Comparison of ENCODE assay signal across 7 cellular contexts in genomic region chr3:15186453-15187164, GRCh38. TPM values are rescaled to one million over a fixed set of nuclear protein-coding genes. Genes with fewer than 3 reads are reported as not detected.
DNase-seq lines count a peak whose midpoint lies in the region; ATAC-seq and TF ChIP-seq lines count a peak whose summit lies in the region.
"Not testable (repeated sequence)": the region's sequence is repeated elsewhere in the genome, so short reads cannot be mapped to it uniquely, and the experiment has no call there.

No MANE protein-coding gene starts in this region.

- not testable (repeated sequence) for H3K79me2 ChIP-seq in PC-9 (ENCODE audit: low read depth)

- H3F3A ChIP-seq in PC-9 (ENCODE audit: insufficient read depth, low read depth), result not testable (repeated sequence)

- intact Hi-C loops in PC-9 (cut with micrococcal nuclease; ENCODE audit: unreplicated experiment), result not testable (repeated sequence)

- not testable (repeated sequence) for H3K9me2 ChIP-seq in PC-9 (ENCODE audit: insufficient read depth)

- H3K9me3 ChIP-seq in HEK293 (ENCODE audit: control insufficient read depth, insufficient read depth, low read depth, low read length); PC-9 (ENCODE audit: insufficient read depth, low read depth); mucosa of rectum (ENCODE audit: control insufficient read depth in 2 of 2, low read length in 2 of 2): not testable (repeated sequence)

- not testable (repeated sequence) for H3K27ac ChIP-seq in HEK293 (ENCODE audit: extremely low read depth, low read depth, low read length); PC-9; mucosa of rectum (ENCODE audit: low read depth in 2 of 2, low read length in 2 of 2)

- H3K9me3 Mint-ChIP-seq in WTC11, result not testable (repeated sequence)

- H3K27ac Mint-ChIP-seq in WTC11, result not testable (repeated sequence)

- H3K4me3 ChIP-seq in HEK293 (ENCODE audit: low read depth, low read length); PC-9: not testable (repeated sequence)
- H3K4me3 ChIP-seq in mucosa of rectum (ENCODE audit: low read length in 2 of 2), result peak overlapping the region; percentile 48 to 50

- CTCF ChIA-PET in HEK293 (lab: Yijun Ruan, JAX), result interaction anchor here (2.6 kb wide), 1 partner anchor 16 kb away, joined by 7 read pairs; no protein-coding TSS in a partner anchor
- CTCF ChIA-PET in PC-9 (lab: Charles Lee); WTC11 (lab: Charles Lee): not testable (repeated sequence)

- H3K9ac ChIP-seq in mucosa of rectum (ENCODE audit: low read depth in 1 of 2, low read length in 2 of 2), result not testable (repeated sequence)

- H3K4me3 Mint-ChIP-seq in WTC11, result peak overlapping the region; percentile 37

- ATAC-seq in WTC11, result not testable (repeated sequence)

- not testable (repeated sequence) for H3K27me3 Mint-ChIP-seq in WTC11 (ENCODE audit: low read depth)

- H2AFZ ChIP-seq in PC-9, result not testable (repeated sequence)

- peak; percentile 2 for DNase-seq in COLO668 (lab: John Stamatoyannopoulos, UW; ENCODE audit: unreplicated experiment)
- DNase-seq in NCI-H1417 (lab: John Stamatoyannopoulos, UW), result peak in 2 of 3 experiments; percentile 9 to 53
- peak; percentile 6 for DNase-seq in NCI-H69 (lab: John Stamatoyannopoulos, UW)
- not testable (repeated sequence) for DNase-seq in PC-9; WTC11 (ENCODE audit: low spot score)

- BruUV-seq in PC-9 (replicated peaks; lab: Mats Ljungman, UMichigan), result not testable (repeated sequence)

- not testable (repeated sequence) for H3K27me3 ChIP-seq in PC-9 (ENCODE audit: insufficient read depth, low read depth); mucosa of rectum (ENCODE audit: control insufficient read depth in 2 of 2, insufficient read depth in 2 of 2, low read length in 2 of 2)

- H3K4me2 ChIP-seq in PC-9, result 0 out of 2 replicates have a peak overlapping the region, but pooled peaks have one; percentile 46

- not testable (repeated sequence) for H3K36me3 ChIP-seq in HEK293 (ENCODE audit: control insufficient read depth in 2 of 2, insufficient read depth in 1 of 2, low read length in 2 of 2); PC-9 (ENCODE audit: low read depth); mucosa of rectum (ENCODE audit: control insufficient read depth in 2 of 2, insufficient read depth in 2 of 2, low read length in 2 of 2)

- H3K4me1 ChIP-seq in HEK293 (ENCODE audit: control insufficient read depth, insufficient read depth, low read length); PC-9 (replicated peaks; ENCODE audit: insufficient read depth); mucosa of rectum (ENCODE audit: control insufficient read depth in 2 of 2, insufficient read depth in 2 of 2, low read length in 2 of 2): not testable (repeated sequence)

- not testable (repeated sequence) for H3K36me3 Mint-ChIP-seq in WTC11

- peaks cover 15% of the 10 kb centered on the region for H3K4me1 Mint-ChIP-seq in WTC11

- not testable (repeated sequence) for TF ChIP-seq CTCF in HEK293 (tag by site-specific recombination; IDR thresholded peaks at IDR 0.05); PC-9 (conservative IDR thresholded peaks at IDR 0.05); WTC11 (IDR thresholded peaks at IDR 0.05)

- H4K20me1 ChIP-seq in PC-9 (ENCODE audit: insufficient read depth), result not testable (repeated sequence)

- POLR2A ChIA-PET in HEK293 (lab: Yijun Ruan, JAX); PC-9 (lab: Charles Lee; ENCODE audit: unreplicated experiment); WTC11 (lab: Charles Lee): not testable (repeated sequence)

TF ChIP-seq in HEK293, 187 proteins besides CTCF, POLR2A, EP300 and RAD21:
- 0 out of 2 replicates have a peak, but pooled peaks have one; percentile 33 for TF ChIP-seq ZBTB17 (tag by site-specific recombination; IDR thresholded peaks at IDR 0.05)
- TF ChIP-seq ZFHX2 (tag by site-specific recombination; conservative IDR thresholded peaks at IDR 0.05), result peak; percentile 18; the same call in 1 of the 2 replicates
- TF ChIP-seq ZNF335 (tag by site-specific recombination; conservative IDR thresholded peaks at IDR 0.05), result peak; percentile 37
- peak; percentile 67 for TF ChIP-seq ZBTB48 (tag by site-specific recombination; IDR thresholded peaks at IDR 0.05)
- TF ChIP-seq ZNF341 (tag by site-specific recombination; IDR thresholded peaks at IDR 0.05; ENCODE audit: low read depth), result peak; percentile 94

RNA-seq across cellular contexts. Expression of gene CAPN7, which starts 19.4 kb away (rescaled TPM):
- total RNA-seq in PC-9 (2021), result 28.5 and 29.5 TPM in 2 replicates
- total RNA-seq in WTC11 (2021), result 16.8 to 20.3 TPM (median 17.9 TPM) in 3 replicates
